8 cellular contexts compared by ENCODE assay signal in genomic region chr1:85707267-85707989, GRCh38. TPM values are rescaled to one million over a fixed set of nuclear protein-coding genes. Genes with fewer than 3 reads are reported as not detected.
A peak's percentile ranks its signal among the peaks of the same experiment; 100 is the strongest.
DNase-seq lines count a peak whose midpoint lies in the region; TF ChIP-seq lines count a peak whose summit lies in the region.

No MANE protein-coding gene starts in this region.

- POLR2A ChIA-PET in HEK293T (lab: Yijun Ruan, JAX): interaction anchor here (0.6 to 1.3 kb wide), 6 partner anchors 24 to 392 kb away, joined by 3 to 17 read pairs (median 3); partner anchors contain the start of gene CCN1

- in situ Hi-C loops in KBM-7 (cut with MboI; ENCODE audit: low pct_unique_long_range_greater_than_20kb, low sequenced_read_pairs): no loop called here

- peak; percentile 2 for DNase-seq in stimulated activated CD4-positive, alpha-beta T cell treated with anti-CD3 and anti-CD28 coated beads, Interleukin-15, amount 100 ng/mL, for 24 hours
- no peak for DNase-seq in stimulated activated CD4-positive, alpha-beta T cell treated with anti-CD3 and anti-CD28 coated beads, Interleukin-1b, Interleukin-23, amount 100 ng/mL, for 48 hours
- peak; percentile 11 for DNase-seq in KBM-7
- no peak for DNase-seq in epithelial cell of prostate (ENCODE audit: low read depth, low spot score)
- DNase-seq in renal cortical epithelial cell (ENCODE audit: low read depth): peak; percentile 21
- DNase-seq in amygdala (lab: John Stamatoyannopoulos, UW): no peak
- DNase-seq in HEK293T (ENCODE audit: extremely low spot score): no peak
- no peak for DNase-seq in NOMO-1 treated with DMSO at 0.1 percent for 48 hours (lab: John Stamatoyannopoulos, UW; ENCODE audit: unreplicated experiment)

- CTCF ChIA-PET in HEK293T (lab: Yijun Ruan, JAX): interaction anchor here (0.5 to 0.6 kb wide), 2 partner anchors 187 to 1851 kb away, joined by 3 read pairs; no protein-coding TSS in a partner anchor

- H3K27ac ChIP-seq in epithelial cell of prostate: peak overlapping the region; percentile 64

TF ChIP-seq in HEK293T, 16 proteins besides CTCF, POLR2A, EP300 and RAD21:
- TF ChIP-seq LEF1 (IDR thresholded peaks at IDR 0.05; ENCODE audit: borderline replicate concordance): no peak
- TF ChIP-seq BHLHE40 (IDR thresholded peaks at IDR 0.05; ENCODE audit: borderline replicate concordance): no peak
- TF ChIP-seq HDGF (IDR thresholded peaks at IDR 0.05; ENCODE audit: borderline replicate concordance): no peak
- TF ChIP-seq TARDBP (IDR thresholded peaks at IDR 0.05): no peak

RNA-seq across cellular contexts. Expression of gene ZNHIT6, which starts 0.8 kb away (rescaled TPM):
- total RNA-seq in renal cortical epithelial cell: 19.4 and 27.3 TPM in 2 replicates

Comparison
In these comparisons a context has a peak if more than half of its experiments do, and no peak if none do; other contexts are left out.
1. DNase-seq: peak in stimulated activated CD4-positive, alpha-beta T cell treated with anti-CD3 and anti-CD28 coated beads, Interleukin-15, amount 100 ng/mL, for 24 hours (single experiment), KBM-7 (single experiment) and renal cortical epithelial cell (single experiment); none in stimulated activated CD4-positive, alpha-beta T cell treated with anti-CD3 and anti-CD28 coated beads, Interleukin-1b, Interleukin-23, amount 100 ng/mL, for 48 hours (single experiment), epithelial cell of prostate (single experiment), amygdala (0 of 56), HEK293T (single experiment) and NOMO-1 treated with DMSO at 0.1 percent for 48 hours (single experiment).